In genomic region chr15:79682851-79683288, GRCh38 we compare ENCODE assay signal across 18 cellular contexts.
A peak's percentile ranks its signal among the peaks of the same experiment; 100 is the strongest.
DNase-seq lines count a peak whose midpoint lies in the region; ATAC-seq, FAIRE-seq and TF ChIP-seq lines count a peak whose summit lies in the region.
"Had no signal": no experiment of that assay in that cellular context is flagged by ENCODE, and none has a peak within 500 bp of the region (broad histone marks: within the 10 kb centered on the region; RNA-seq: fewer than 3 reads in every experiment).

No MANE protein-coding gene starts in this region.

- TF ChIP-seq CTCF in A549 (IDR thresholded peaks at IDR 0.05) (no peak), astrocyte of the spinal cord (IDR thresholded peaks at IDR 0.05; ENCODE audit: low read depth, low read length) (no peak)

- no peaks in the 10 kb centered on the region for H3K36me3 Mint-ChIP-seq in T-cell
- H3K36me3 Mint-ChIP-seq: mesothelial cell of epicardium had no signal

- peak; percentile 74 to 78 for ATAC-seq in A549
- no peak for ATAC-seq in T-cell (replicated peaks in 1 of 4)
- ATAC-seq: esophagus mucosa; stimulated activated naive CD8-positive, alpha-beta T cell treated with anti-CD3 and anti-CD28 coated beads, Interleukin-15, amount 100 ng/mL, for 72 hours had no signal

- peak overlapping the region; percentile 77 for H3K4me2 ChIP-seq in A549

- TF ChIP-seq POLR2A in A549 (IDR thresholded peaks at IDR 0.05; ENCODE audit: low read length), result no peak

- no peak for TF ChIP-seq RAD21 in A549 (conservative IDR thresholded peaks at IDR 0.05 in 1 of 2, IDR thresholded peaks at IDR 0.05 in 1 of 2)

- no peak overlapping the region for H3K4me3 Mint-ChIP-seq in T-cell
- H3K4me3 Mint-ChIP-seq: mesothelial cell of epicardium; stimulated activated naive CD8-positive, alpha-beta T cell treated with anti-CD3 and anti-CD28 coated beads, Interleukin-15, amount 100 ng/mL, for 72 hours had no signal

- peak; percentile 98 for FAIRE-seq in A549 (lab: Jason Lieb, UNC)
- FAIRE-seq: A204.1, colon had no signal

- H3K27ac ChIP-seq in A549 (peak overlapping the region; percentile 85 to 86), caudate nucleus (ENCODE audit: low read depth, low read length) (no peak overlapping the region)
- H3K27ac ChIP-seq: ovary, SJSA1 had no signal

- CTCF ChIA-PET in A549 (lab: Yijun Ruan, JAX) (no interaction called here), T-cell (lab: Charles Lee) (no interaction called here)

- H3K4me3 ChIP-seq in A549, result 0 out of 3 replicates have a peak overlapping the region, but pooled peaks have one; percentile 21
- no peak overlapping the region for H3K4me3 ChIP-seq in astrocyte of the spinal cord (ENCODE audit: low read depth, low read length)
- H3K4me3 ChIP-seq: ovary, SJSA1 had no signal

- peaks cover 21 to 22% of the 10 kb centered on the region in 2 donors for H3K27me3 Mint-ChIP-seq in T-cell

- no peaks in the 10 kb centered on the region for H3K9me3 ChIP-seq in A549
- H3K9me3 ChIP-seq: ovary, SJSA1 had no signal

- peaks cover 42% of the 10 kb centered on the region for H3K4me1 ChIP-seq in A549

- WGBS in A549 (ENCODE audit: missing lambda C conversion rate), result 43% methylated on average over 4 of the region's 4 CpGs

- no peaks in the 10 kb centered on the region for H3K4me1 Mint-ChIP-seq in T-cell
- H3K4me1 Mint-ChIP-seq: stimulated activated naive CD8-positive, alpha-beta T cell treated with anti-CD3 and anti-CD28 coated beads, Interleukin-15, amount 100 ng/mL, for 72 hours had no signal

- no peak for TF ChIP-seq EP300 in A549 (IDR thresholded peaks at IDR 0.05)

- in situ Hi-C loops in astrocyte of the spinal cord (cut with HindIII; ENCODE audit: low sequenced_read_pairs), result no loop called here

- POLR2A ChIA-PET in A549 (lab: Yijun Ruan, JAX), result no interaction called here
- POLR2A ChIA-PET in T-cell (lab: Charles Lee), result no interaction called here

- no peaks in the 10 kb centered on the region for H3K9me3 Mint-ChIP-seq in T-cell
- H3K9me3 Mint-ChIP-seq: stimulated activated naive CD8-positive, alpha-beta T cell treated with anti-CD3 and anti-CD28 coated beads, Interleukin-15, amount 100 ng/mL, for 72 hours had no signal

- DNase-seq in A549 (ENCODE audit: low read depth in 1 of 2, low spot score in 1 of 2) (peak; percentile 43 to 67), HCEC 1CT (peak; percentile 91), astrocyte of the spinal cord (ENCODE audit: low read depth, low spot score) (peak; percentile 31), glomerular visceral epithelial cell (ENCODE audit: extremely low spot score) (peak; percentile 10), NCI-H1105 treated with DMSO at 0.1 percent for 48 hours (lab: John Stamatoyannopoulos, UW) (no peak), T-cell (no peak), caudate nucleus (lab: John Stamatoyannopoulos, UW) (no peak)
- no peak for DNase-seq in effector CD4-positive, alpha-beta T cell
- DNase-seq: activated naive CD4-positive, alpha-beta T cell treated with Interleukin-2 at 50 U/mL for 16 hours; NCI-H1694 treated with DMSO at 0.1 percent for 48 hours; NCI-H69; stimulated activated naive CD8-positive, alpha-beta T cell treated with anti-CD3 and anti-CD28 coated beads, Interleukin-15, amount 100 ng/mL, for 72 hours had no signal

- no peak overlapping the region for H3K27ac Mint-ChIP-seq in T-cell
- H3K27ac Mint-ChIP-seq: mesothelial cell of epicardium; stimulated activated naive CD8-positive, alpha-beta T cell treated with anti-CD3 and anti-CD28 coated beads, Interleukin-15, amount 100 ng/mL, for 72 hours had no signal

TF ChIP-seq in A549, 52 proteins besides CTCF, POLR2A, EP300 and RAD21:
- TF ChIP-seq JUNB (IDR thresholded peaks at IDR 0.05) (peak; percentile 67), MYC (IDR thresholded peaks at IDR 0.05; ENCODE audit: borderline replicate concordance, low read length) (no peak), FOSL2 (IDR thresholded peaks at IDR 0.05) (0 out of 2 replicates have a peak, but pooled peaks have one; percentile 25), FOSL2 (CRISPR knock-in tag; IDR thresholded peaks at IDR 0.05) (peak; percentile 72), GATA3 (IDR thresholded peaks at IDR 0.05; ENCODE audit: borderline replicate concordance) (peak; percentile 25; the same call in 1 of the 2 replicates), HOXB13 (CRISPR knock-in tag; IDR thresholded peaks at IDR 0.05; ENCODE audit: low read depth) (no peak), NR3C1 (IDR thresholded peaks at IDR 0.05) (no peak), MAFK (IDR thresholded peaks at IDR 0.05; ENCODE audit: partially characterized antibody) (peak; percentile 9), SREBF2 (IDR thresholded peaks at IDR 0.05) (no peak), CEBPB (IDR thresholded peaks at IDR 0.05) (peak in 1 of 2 experiments; percentile 46; a peak in 2 of 4 replicates), ZSCAN20 (CRISPR knock-in tag; IDR thresholded peaks at IDR 0.05) (no peak), HDAC2 (IDR thresholded peaks at IDR 0.05) (no peak), RARB (CRISPR knock-in tag; IDR thresholded peaks at IDR 0.05) (no peak), CBX2 (IDR thresholded peaks at IDR 0.05; ENCODE audit: borderline replicate concordance, low read depth) (no peak)
- TF ChIP-seq, protein P1, sequence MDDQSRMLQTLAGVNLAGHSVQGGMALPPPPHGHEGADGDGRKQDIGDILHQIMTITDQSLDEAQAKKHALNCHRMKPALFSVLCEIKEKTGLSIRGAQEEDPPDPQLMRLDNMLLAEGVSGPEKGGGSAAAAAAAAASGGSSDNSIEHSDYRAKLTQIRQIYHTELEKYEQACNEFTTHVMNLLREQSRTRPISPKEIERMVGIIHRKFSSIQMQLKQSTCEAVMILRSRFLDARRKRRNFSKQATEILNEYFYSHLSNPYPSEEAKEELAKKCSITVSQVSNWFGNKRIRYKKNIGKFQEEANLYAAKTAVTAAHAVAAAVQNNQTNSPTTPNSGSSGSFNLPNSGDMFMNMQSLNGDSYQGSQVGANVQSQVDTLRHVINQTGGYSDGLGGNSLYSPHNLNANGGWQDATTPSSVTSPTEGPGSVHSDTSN (IDR thresholded peaks at IDR 0.05), result no peak
- TF ChIP-seq, protein P2, sequence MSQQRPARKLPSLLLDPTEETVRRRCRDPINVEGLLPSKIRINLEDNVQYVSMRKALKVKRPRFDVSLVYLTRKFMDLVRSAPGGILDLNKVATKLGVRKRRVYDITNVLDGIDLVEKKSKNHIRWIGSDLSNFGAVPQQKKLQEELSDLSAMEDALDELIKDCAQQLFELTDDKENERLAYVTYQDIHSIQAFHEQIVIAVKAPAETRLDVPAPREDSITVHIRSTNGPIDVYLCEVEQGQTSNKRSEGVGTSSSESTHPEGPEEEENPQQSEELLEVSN (IDR thresholded peaks at IDR 0.05; ENCODE audit: borderline replicate concordance, low read depth), result no peak

Comparison
In these comparisons a context has a peak if more than half of its experiments do, and no peak if none do; other contexts are left out.
1. ATAC-seq: peak in A549 (2 of 2); none in T-cell (0 of 4).
2. DNase-seq: peak in A549 (2 of 2), HCEC 1CT (single experiment), astrocyte of the spinal cord (single experiment) and glomerular visceral epithelial cell (single experiment); none in NCI-H1105 treated with DMSO at 0.1 percent for 48 hours (single experiment), T-cell (0 of 34), effector CD4-positive, alpha-beta T cell (single experiment) and caudate nucleus (0 of 61).